Comparison of ENCODE assay signal across 29 cellular contexts in genomic region chr3:158050461-158050860, GRCh38. TPM values are rescaled to one million over a fixed set of nuclear protein-coding genes. Genes with fewer than 3 reads are reported as not detected.
"Had no signal": no experiment of that assay in that cellular context is flagged by ENCODE, and none has a peak within 500 bp of the region (broad histone marks: within the 10 kb centered on the region; RNA-seq: fewer than 3 reads in every experiment).

No MANE protein-coding gene starts in this region.

- H3K4me3 ChIP-seq: esophagus muscularis mucosa, ovary, prostate gland, smooth muscle cell, suprapubic skin, tibial artery had no signal

- ATAC-seq: activated CD4-positive, CD25-positive, alpha-beta regulatory T cell treated with anti-CD3 and anti-CD28 coated beads, Interleukin-2, amount 50 U/mL, for 24 hours; left colon; naive thymus-derived CD4-positive, alpha-beta T cell; sciatic nerve; stimulated activated naive B cell treated with anti-CD40 and anti-IgM and Interleukin-4, amounts not matched to agents 10 μg/mL and 1 μg/mL and 100 μg/mL, for 72 hours had no signal

- DNase-seq: activated CD4-positive, alpha-beta memory T cell treated with anti-CD3 and anti-CD28 coated beads for 36 hours; activated CD4-positive, alpha-beta T cell treated with anti-CD3 and anti-CD28 coated beads, Interleukin-2, amount 10 ng/mL, durations not matched to agents 24 days and 14 days; activated CD8-positive, alpha-beta memory T cell treated with anti-CD3 and anti-CD28 coated beads, Interleukin-2, amount 50 U/mL, for 48 hours; activated gamma-delta T cell; activated naive CD4-positive, alpha-beta T cell treated with anti-CD3 and anti-CD28 coated beads, Interleukin-2, amount 10 ng/mL, durations not matched to agents 7 days and 5 days; activated T-cell treated with anti-CD3 and anti-CD28 coated beads, Interleukin-2, amount 50 U/mL, for 24 hours; dermis blood vessel endothelial cell; effector CD4-positive, alpha-beta T cell; head of caudate nucleus; hippocampal formation; kidney; left colon; mammary epithelial cell; naive thymus-derived CD4-positive, alpha-beta T cell; ovary; retina; stimulated activated CD4-positive, alpha-beta T cell treated with anti-CD3 and anti-CD28 coated beads, Interleukin-1b, Interleukin-23, amount 100 ng/mL, for 48 hours; stimulated activated naive B cell treated with anti-CD40 and anti-IgM and Interleukin-4, amounts not matched to agents 10 μg/mL and 1 μg/mL and 100 μg/mL, for 72 hours; tibial artery; WERI-Rb-1 had no signal

RNA-seq across cellular contexts. Expression of gene SHOX2, which starts 55.8 kb away (rescaled TPM):
- total RNA-seq: activated CD4-positive, alpha-beta memory T cell treated with anti-CD3 and anti-CD28 coated beads for 36 hours; activated CD4-positive, alpha-beta T cell treated with anti-CD3 and anti-CD28 coated beads, Interleukin-2, amount 10 ng/mL, durations not matched to agents 24 days and 14 days; bronchial epithelial cell; dermis blood vessel endothelial cell; liver; naive thymus-derived CD4-positive, alpha-beta T cell; T-helper 1 cell treated with Interleukin-12 subunit alpha and Interleukin-12 subunit beta and Interleukin-4 antibody, amounts not matched to agents 30 ng/mL and 1 ng/mL, for 36 hours had no signal
